Comparison of ENCODE assay signal across 15 cellular contexts in the genomic region with DNA sequence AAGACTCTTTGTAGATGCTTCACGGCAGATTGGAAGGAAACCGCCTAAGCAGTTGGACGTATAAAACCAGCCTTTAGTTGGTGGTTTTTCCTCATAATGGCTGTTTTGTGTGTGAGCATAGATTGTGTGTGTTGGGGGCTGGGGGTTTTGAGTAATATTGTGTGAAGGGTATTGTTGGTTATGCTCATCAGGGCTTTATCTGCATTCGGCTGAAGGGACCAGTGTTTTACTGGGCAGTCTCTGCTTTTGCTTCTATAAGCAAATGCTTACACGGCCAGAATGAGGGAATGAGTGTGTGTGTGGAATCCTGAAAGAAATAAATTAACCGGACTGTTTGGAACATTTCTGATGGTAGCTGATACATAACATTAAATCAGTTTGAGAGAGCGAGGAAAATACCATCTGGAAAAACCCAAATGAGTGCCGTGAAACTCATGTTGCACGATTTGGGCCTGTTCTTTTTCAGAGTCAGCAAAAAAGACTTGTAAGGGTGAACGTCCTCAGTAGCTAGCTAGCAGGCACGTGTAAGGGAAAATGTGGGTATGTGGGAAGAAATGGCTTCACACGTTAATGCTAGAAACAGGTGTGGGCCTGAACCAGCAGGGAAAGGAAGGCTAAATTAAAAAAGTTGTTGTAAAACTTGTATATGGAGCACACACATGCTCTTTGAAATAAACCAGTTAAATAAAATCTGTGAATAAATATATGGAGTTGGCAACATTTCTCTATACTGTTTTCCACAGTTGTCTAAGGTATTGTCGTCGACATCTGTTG. TPM values are rescaled to one million over a fixed set of nuclear protein-coding genes. Genes with fewer than 3 reads are reported as not detected.
DNase-seq lines count a peak whose midpoint lies in the region; ATAC-seq, FAIRE-seq and TF ChIP-seq lines count a peak whose summit lies in the region.
"Had no signal": no experiment of that assay in that cellular context is flagged by ENCODE, and none has a peak within 500 bp of the region (broad histone marks: within the 10 kb centered on the region; RNA-seq: fewer than 3 reads in every experiment).

No MANE protein-coding gene starts in this region.

- no peak overlapping the region for H2BK5ac ChIP-seq in IMR-90 (ENCODE audit: low read depth, low read length, poor library complexity, severe bottlenecking)

- 92% methylated on average over 9 of the region's 14 CpGs; no CpG with 5 or more reads in 1 of the 2 experiments for WGBS in IMR-90 (ENCODE audit: extremely low coverage in 2 of 2, insufficient read length in 1 of 2), 2 experiments

- in situ Hi-C loops in IMR-90 (cut with MboI; ENCODE audit: low sequenced_read_pairs), result no loop called here

- H4K5ac ChIP-seq in IMR-90 (ENCODE audit: low read depth, low read length), result no peak overlapping the region

- H3K23ac ChIP-seq in IMR-90 (ENCODE audit: low read depth, low read length), result no peak overlapping the region

- H3K36me3 ChIP-seq in IMR-90 (ENCODE audit: control insufficient read depth, insufficient read depth, low read length), result no peaks in the 10 kb centered on the region
- no peaks in the 10 kb centered on the region for H3K36me3 ChIP-seq in bronchial epithelial cell (ENCODE audit: control insufficient read depth, insufficient read depth, low read length)

- H3K4me3 ChIP-seq in IMR-90 (ENCODE audit: insufficient read depth, low read depth, low read length) (peak overlapping the region; percentile 86), bronchial epithelial cell (ENCODE audit: low read depth, low read length) (no peak overlapping the region)

- H2AK5ac ChIP-seq in IMR-90 (ENCODE audit: low read depth, low read length), result peak overlapping the region; percentile 18; the same call in 1 of the 2 replicates

- H4K8ac ChIP-seq in IMR-90 (ENCODE audit: low read depth in 2 of 2, low read length in 2 of 2), result no peak overlapping the region; a peak in 1 of 4 replicates

- ATAC-seq in IMR-90 (ENCODE audit: low read depth), result no peak
- ATAC-seq: left lobe of liver; stimulated activated naive B cell treated with anti-CD40 and anti-IgM and Interleukin-4, amounts not matched to agents 10 μg/mL and 1 μg/mL and 100 μg/mL, for 72 hours had no signal

- H3K9me1 ChIP-seq in IMR-90 (ENCODE audit: insufficient read depth, low read length), result peaks cover 10% of the 10 kb centered on the region

- no peak overlapping the region for H3K4ac ChIP-seq in IMR-90 (ENCODE audit: low read depth, low read length)

- peak; percentile 32 for FAIRE-seq in bronchial epithelial cell (lab: Jason Lieb, UNC)
- FAIRE-seq: TTC549 had no signal

- DNase-seq in IMR-90 (no peak), bronchial epithelial cell (ENCODE audit: low read depth) (no peak), medulla oblongata (ENCODE audit: extremely low spot score) (peak; percentile 44), superior temporal gyrus (ENCODE audit: extremely low spot score) (peak; percentile 67), HuH-7 (ENCODE audit: low spot score) (no peak), NCI-H1436 (lab: John Stamatoyannopoulos, UW) (no peak)
- DNase-seq in activated T-cell treated with anti-CD3 and anti-CD28 coated beads, Interleukin-2, amount 50 U/mL, for 1 hour, result no peak
- DNase-seq in stimulated activated CD4-positive, alpha-beta T cell treated with anti-CD3 and anti-CD28 coated beads, Interleukin-2, amount 100 ng/mL, for 24 hours, result no peak
- DNase-seq: CD4-positive, alpha-beta memory T cell; NCI-H510A treated with DMSO at 0.1 percent for 48 hours; SHP77 treated with DMSO at 0.1 percent for 48 hours; stimulated activated CD4-positive, alpha-beta T cell treated with anti-CD3 and anti-CD28 coated beads, Interleukin-4, amount 100 ng/mL, for 24 hours; stimulated activated naive B cell treated with anti-CD40 and anti-IgM and Interleukin-4, amounts not matched to agents 10 μg/mL and 1 μg/mL and 100 μg/mL, for 72 hours had no signal

- H2BK20ac ChIP-seq in IMR-90 (ENCODE audit: low read depth, low read length), result no peak overlapping the region

- H2BK120ac ChIP-seq in IMR-90 (ENCODE audit: low read depth, low read length), result no peak overlapping the region

- no peak for TF ChIP-seq RAD21 in IMR-90 (IDR thresholded peaks at IDR 0.05; ENCODE audit: low read length)

- H3K14ac ChIP-seq in IMR-90 (replicated peaks; ENCODE audit: low read depth, low read length), result no peak overlapping the region; the same call in 1 of the 2 replicates

- H4K20me1 ChIP-seq in IMR-90 (ENCODE audit: insufficient read depth, low read length), result 0 out of 2 replicates have a peak, but pooled peaks cover 4% of the 10 kb centered on the region

- no peak for TF ChIP-seq POLR2A in IMR-90 (IDR thresholded peaks at IDR 0.05; ENCODE audit: low read depth, low read length)

- H3K18ac ChIP-seq in IMR-90 (ENCODE audit: low read depth, low read length), result no peak overlapping the region

- no peak overlapping the region for H2AK9ac ChIP-seq in IMR-90 (replicated peaks; ENCODE audit: low read depth, low read length, poor library complexity)

- intact Hi-C loops in IMR-90 (cut with micrococcal nuclease), result loop anchor here (5.0 kb wide), 1 partner anchor 116 kb away; no protein-coding TSS in a partner anchor

- H4K91ac ChIP-seq in IMR-90 (ENCODE audit: insufficient read depth, low read depth, low read length), result no peak overlapping the region

- H2AFZ ChIP-seq in IMR-90 (replicated peaks; ENCODE audit: low read length, poor library complexity), result no peak overlapping the region

- H3K27ac ChIP-seq in IMR-90 (ENCODE audit: insufficient read depth, low read length), result no peak overlapping the region

- H3K9me3 ChIP-seq in IMR-90 (ENCODE audit: control insufficient read depth, insufficient read depth, low read length), result no peaks in the 10 kb centered on the region

- H3K4me1 ChIP-seq in IMR-90 (ENCODE audit: control insufficient read depth, insufficient read depth, low read length), result peaks cover 9% of the 10 kb centered on the region

- CTCF ChIA-PET in IMR-90 (lab: Yijun Ruan, JAX), result interaction anchor here (0.6 kb wide), 1 partner anchor 114 kb away, joined by 5 read pairs; no protein-coding TSS in a partner anchor

- peak overlapping the region; percentile 90 for H3K4me2 ChIP-seq in IMR-90 (ENCODE audit: low read depth, low read length)

- POLR2A ChIA-PET in IMR-90 (lab: Charles Lee; ENCODE audit: unreplicated experiment), result no interaction called here

- no TSS peak for BruUV-seq in IMR-90 (replicated peaks; lab: Mats Ljungman, UMichigan)

- H3K9ac ChIP-seq in IMR-90 (ENCODE audit: low read depth, low read length), result no peak overlapping the region

- TF ChIP-seq CTCF in IMR-90 (conservative IDR thresholded peaks at IDR 0.05; ENCODE audit: low read depth, low read length) (no peak), bronchial epithelial cell (IDR thresholded peaks at IDR 0.05; ENCODE audit: insufficient read depth, low read length, severe bottlenecking) (no peak)

- H3K79me1 ChIP-seq in IMR-90 (ENCODE audit: low read depth in 1 of 2, low read length in 2 of 2), result peaks cover 31 to 55% of the 10 kb centered on the region in 2 experiments; a peak in 3 of 4 replicates

- no peak overlapping the region for H2BK15ac ChIP-seq in IMR-90 (ENCODE audit: low read depth, low read length)

- dilution Hi-C loops in IMR-90 (cut with HindIII; ENCODE audit: low sequenced_read_pairs, unreplicated experiment), result no loop called here

- H3K27me3 ChIP-seq in IMR-90 (ENCODE audit: control insufficient read depth, insufficient read depth, low read length), result no peaks in the 10 kb centered on the region
- no peaks in the 10 kb centered on the region for H3K27me3 ChIP-seq in bronchial epithelial cell (ENCODE audit: control insufficient read depth, insufficient read depth, low read length)

- H3K56ac ChIP-seq in IMR-90 (ENCODE audit: extremely low read depth, insufficient read depth, low read length), result no peak overlapping the region

TF ChIP-seq in IMR-90, 13 proteins besides CTCF, POLR2A, EP300 and RAD21:
- TF ChIP-seq MAZ (IDR thresholded peaks at IDR 0.05; ENCODE audit: borderline replicate concordance, low read depth, low read length) (no peak), RCOR1 (IDR thresholded peaks at IDR 0.05; ENCODE audit: insufficient replicate concordance, low read length) (no peak), BHLHE40 (IDR thresholded peaks at IDR 0.05; ENCODE audit: low read depth, low read length) (no peak), MAFK (IDR thresholded peaks at IDR 0.05; ENCODE audit: low read depth, low read length) (peak; percentile 57), NFE2L2 (IDR thresholded peaks at IDR 0.05; ENCODE audit: low read depth, low read length) (no peak), RFX5 (IDR thresholded peaks at IDR 0.05; ENCODE audit: low read depth, low read length) (no peak)

RNA-seq across cellular contexts. Expression of a gene that starts 2.0 kb away (rescaled TPM):
- total RNA-seq in IMR-90 (2012; rRNA removed), result 13.3 and 16.7 TPM in 2 replicates
- polyA plus RNA-seq in IMR-90 (2012; rRNA removed), result 5.4 and 6.5 TPM in 2 replicates
- polyA plus RNA-seq in IMR-90 (2012; cell fraction: cytosol; rRNA removed), result 4.0 and 4.8 TPM in 2 replicates
- 5.3 and 10.2 TPM in 2 replicates for polyA plus RNA-seq in IMR-90 (2012; cell fraction: nucleus; rRNA removed; ENCODE audit: low replicate concordance)
- 1.6 and 2.3 TPM in 2 replicates for total RNA-seq in bronchial epithelial cell
- polyA plus RNA-seq: CD4-positive, alpha-beta memory T cell had no signal

Comparison
In these comparisons a context has a peak if more than half of its experiments do, and no peak if none do; other contexts are left out.
1. DNase-seq: peak in medulla oblongata (single experiment) and superior temporal gyrus (single experiment); none in IMR-90 (single experiment), bronchial epithelial cell (single experiment), activated T-cell treated with anti-CD3 and anti-CD28 coated beads, Interleukin-2, amount 50 U/mL, for 1 hour (single experiment), HuH-7 (single experiment), NCI-H1436 (single experiment) and stimulated activated CD4-positive, alpha-beta T cell treated with anti-CD3 and anti-CD28 coated beads, Interleukin-2, amount 100 ng/mL, for 24 hours (0 of 2).